In the genomic region with DNA sequence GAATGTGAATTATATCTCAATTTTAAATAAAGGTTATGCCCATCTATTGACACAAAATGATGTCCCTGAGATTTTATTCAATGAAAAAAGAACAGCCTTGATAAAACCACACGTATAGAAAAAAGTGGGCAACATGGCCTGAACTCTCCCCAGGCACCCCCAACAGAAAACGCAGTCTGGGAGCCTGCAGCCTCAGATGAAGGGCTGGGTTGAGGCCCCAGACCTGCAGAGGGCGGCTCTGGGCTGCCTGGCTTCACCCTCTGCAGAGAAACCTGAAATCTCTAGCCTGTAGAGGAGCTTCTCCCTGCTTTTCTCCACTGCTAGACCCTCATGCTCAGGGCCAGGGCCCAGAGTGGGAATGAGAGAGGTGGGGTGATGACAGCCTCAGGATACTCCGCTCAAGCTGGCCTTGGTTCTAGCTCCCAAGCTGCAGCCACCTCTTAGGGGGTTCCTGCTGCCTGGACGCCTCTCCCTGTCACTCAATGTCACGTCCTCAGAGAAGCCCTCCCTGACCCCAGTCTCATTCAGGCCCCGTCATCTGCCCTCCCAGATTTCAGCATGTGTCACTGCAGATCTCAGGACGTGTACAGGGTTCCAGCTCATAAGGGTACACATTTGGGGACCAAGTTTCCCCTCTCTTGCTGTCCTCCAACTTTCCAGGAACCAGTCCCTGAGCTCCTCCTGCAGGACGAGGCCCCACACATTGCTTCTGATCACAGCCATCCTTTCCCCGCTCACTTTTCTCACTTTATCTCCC, we compare ENCODE assay signal across 1 cellular context.
TF ChIP-seq lines count a peak whose summit lies in the region.

No MANE protein-coding gene starts in this region.

TF ChIP-seq in HepG2, 621 proteins besides CTCF, POLR2A, EP300 and RAD21 (continues in another document):
- TF ChIP-seq, protein P1, sequence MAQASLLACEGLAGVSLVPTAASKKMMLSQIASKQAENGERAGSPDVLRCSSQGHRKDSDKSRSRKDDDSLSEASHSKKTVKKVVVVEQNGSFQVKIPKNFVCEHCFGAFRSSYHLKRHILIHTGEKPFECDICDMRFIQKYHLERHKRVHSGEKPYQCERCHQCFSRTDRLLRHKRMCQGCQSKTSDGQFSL (CRISPR knock-in tag; IDR thresholded peaks at IDR 0.05): peak; percentile 71; the same call in 1 of the 2 replicates
- TF ChIP-seq JDP2 (CRISPR knock-in tag; IDR thresholded peaks at IDR 0.05; ENCODE audit: borderline replicate concordance): no peak
- TF ChIP-seq RBM22 (optimal IDR thresholded peaks at IDR 0.05; ENCODE audit: low read length): no peak
- TF ChIP-seq, protein P2, sequence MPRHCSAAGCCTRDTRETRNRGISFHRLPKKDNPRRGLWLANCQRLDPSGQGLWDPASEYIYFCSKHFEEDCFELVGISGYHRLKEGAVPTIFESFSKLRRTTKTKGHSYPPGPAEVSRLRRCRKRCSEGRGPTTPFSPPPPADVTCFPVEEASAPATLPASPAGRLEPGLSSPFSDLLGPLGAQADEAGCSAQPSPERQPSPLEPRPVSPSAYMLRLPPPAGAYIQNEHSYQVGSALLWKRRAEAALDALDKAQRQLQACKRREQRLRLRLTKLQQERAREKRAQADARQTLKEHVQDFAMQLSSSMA (CRISPR knock-in tag; IDR thresholded peaks at IDR 0.05): no peak
- TF ChIP-seq XBP1 (CRISPR knock-in tag; IDR thresholded peaks at IDR 0.05): no peak
- TF ChIP-seq FOXO1 (CRISPR knock-in tag; IDR thresholded peaks at IDR 0.05): no peak
- no peak for TF ChIP-seq GZF1 (CRISPR knock-in tag; IDR thresholded peaks at IDR 0.05)
- TF ChIP-seq LCORL (IDR thresholded peaks at IDR 0.05): no peak
- TF ChIP-seq LCORL (CRISPR knock-in tag; IDR thresholded peaks at IDR 0.05): 0 out of 2 replicates have a peak, but pooled peaks have one; percentile 7
- TF ChIP-seq YEATS2 (CRISPR knock-in tag; IDR thresholded peaks at IDR 0.05; ENCODE audit: borderline replicate concordance): no peak
- no peak for TF ChIP-seq DR1 (CRISPR knock-in tag; IDR thresholded peaks at IDR 0.05)
- TF ChIP-seq ZNF572 (CRISPR knock-in tag; IDR thresholded peaks at IDR 0.05): no peak
- TF ChIP-seq FOSL1 (CRISPR knock-in tag; IDR thresholded peaks at IDR 0.05; ENCODE audit: borderline replicate concordance): no peak
- 0 out of 2 replicates have a peak, but pooled peaks have one; percentile 29 for TF ChIP-seq PITX1 (CRISPR knock-in tag; IDR thresholded peaks at IDR 0.05)
- no peak; the same call in 1 of the 2 replicates for TF ChIP-seq ZMAT3 (CRISPR knock-in tag; conservative IDR thresholded peaks at IDR 0.05)
- TF ChIP-seq WIZ (CRISPR knock-in tag; IDR thresholded peaks at IDR 0.05): no peak
- no peak for TF ChIP-seq TCF12 (IDR thresholded peaks at IDR 0.05)
- peak; percentile 57; the same call in 1 of the 2 replicates for TF ChIP-seq TCF12 (CRISPR knock-in tag; IDR thresholded peaks at IDR 0.05)
- no peak for TF ChIP-seq ZBTB1 (CRISPR knock-in tag; IDR thresholded peaks at IDR 0.05; ENCODE audit: borderline replicate concordance)
- TF ChIP-seq YY1 (IDR thresholded peaks at IDR 0.05; ENCODE audit: insufficient read depth, insufficient replicate concordance, low read depth, low read length): peak; percentile 11
- TF ChIP-seq CC2D1A (CRISPR knock-in tag; IDR thresholded peaks at IDR 0.05): 0 out of 2 replicates have a peak, but pooled peaks have one; percentile 20
- no peak for TF ChIP-seq NBN (conservative IDR thresholded peaks at IDR 0.05)
- TF ChIP-seq ZNF17 (CRISPR knock-in tag; IDR thresholded peaks at IDR 0.05): no peak
- TF ChIP-seq TSC22D2 (CRISPR knock-in tag; IDR thresholded peaks at IDR 0.05; ENCODE audit: borderline replicate concordance): no peak
- TF ChIP-seq ZNF720 (CRISPR knock-in tag; IDR thresholded peaks at IDR 0.05): no peak
- TF ChIP-seq ZNF616 (CRISPR knock-in tag; IDR thresholded peaks at IDR 0.05; ENCODE audit: low read depth): no peak
- TF ChIP-seq, protein P3, sequence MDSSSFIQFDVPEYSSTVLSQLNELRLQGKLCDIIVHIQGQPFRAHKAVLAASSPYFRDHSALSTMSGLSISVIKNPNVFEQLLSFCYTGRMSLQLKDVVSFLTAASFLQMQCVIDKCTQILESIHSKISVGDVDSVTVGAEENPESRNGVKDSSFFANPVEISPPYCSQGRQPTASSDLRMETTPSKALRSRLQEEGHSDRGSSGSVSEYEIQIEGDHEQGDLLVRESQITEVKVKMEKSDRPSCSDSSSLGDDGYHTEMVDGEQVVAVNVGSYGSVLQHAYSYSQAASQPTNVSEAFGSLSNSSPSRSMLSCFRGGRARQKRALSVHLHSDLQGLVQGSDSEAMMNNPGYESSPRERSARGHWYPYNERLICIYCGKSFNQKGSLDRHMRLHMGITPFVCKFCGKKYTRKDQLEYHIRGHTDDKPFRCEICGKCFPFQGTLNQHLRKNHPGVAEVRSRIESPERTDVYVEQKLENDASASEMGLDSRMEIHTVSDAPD (CRISPR knock-in tag; IDR thresholded peaks at IDR 0.05): no peak
- TF ChIP-seq CCDC6 (CRISPR knock-in tag; IDR thresholded peaks at IDR 0.05): no peak
- TF ChIP-seq, protein P4, sequence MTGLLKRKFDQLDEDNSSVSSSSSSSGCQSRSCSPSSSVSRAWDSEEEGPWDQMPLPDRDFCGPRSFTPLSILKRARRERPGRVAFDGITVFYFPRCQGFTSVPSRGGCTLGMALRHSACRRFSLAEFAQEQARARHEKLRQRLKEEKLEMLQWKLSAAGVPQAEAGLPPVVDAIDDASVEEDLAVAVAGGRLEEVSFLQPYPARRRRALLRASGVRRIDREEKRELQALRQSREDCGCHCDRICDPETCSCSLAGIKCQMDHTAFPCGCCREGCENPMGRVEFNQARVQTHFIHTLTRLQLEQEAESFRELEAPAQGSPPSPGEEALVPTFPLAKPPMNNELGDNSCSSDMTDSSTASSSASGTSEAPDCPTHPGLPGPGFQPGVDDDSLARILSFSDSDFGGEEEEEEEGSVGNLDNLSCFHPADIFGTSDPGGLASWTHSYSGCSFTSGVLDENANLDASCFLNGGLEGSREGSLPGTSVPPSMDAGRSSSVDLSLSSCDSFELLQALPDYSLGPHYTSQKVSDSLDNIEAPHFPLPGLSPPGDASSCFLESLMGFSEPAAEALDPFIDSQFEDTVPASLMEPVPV (CRISPR knock-in tag; IDR thresholded peaks at IDR 0.05): no peak
- no peak for TF ChIP-seq ZNF619 (CRISPR knock-in tag; IDR thresholded peaks at IDR 0.05)
- TF ChIP-seq, protein P5, sequence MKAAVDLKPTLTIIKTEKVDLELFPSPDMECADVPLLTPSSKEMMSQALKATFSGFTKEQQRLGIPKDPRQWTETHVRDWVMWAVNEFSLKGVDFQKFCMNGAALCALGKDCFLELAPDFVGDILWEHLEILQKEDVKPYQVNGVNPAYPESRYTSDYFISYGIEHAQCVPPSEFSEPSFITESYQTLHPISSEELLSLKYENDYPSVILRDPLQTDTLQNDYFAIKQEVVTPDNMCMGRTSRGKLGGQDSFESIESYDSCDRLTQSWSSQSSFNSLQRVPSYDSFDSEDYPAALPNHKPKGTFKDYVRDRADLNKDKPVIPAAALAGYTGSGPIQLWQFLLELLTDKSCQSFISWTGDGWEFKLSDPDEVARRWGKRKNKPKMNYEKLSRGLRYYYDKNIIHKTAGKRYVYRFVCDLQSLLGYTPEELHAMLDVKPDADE (CRISPR knock-in tag; IDR thresholded peaks at IDR 0.05): no peak
- TF ChIP-seq, protein P6, sequence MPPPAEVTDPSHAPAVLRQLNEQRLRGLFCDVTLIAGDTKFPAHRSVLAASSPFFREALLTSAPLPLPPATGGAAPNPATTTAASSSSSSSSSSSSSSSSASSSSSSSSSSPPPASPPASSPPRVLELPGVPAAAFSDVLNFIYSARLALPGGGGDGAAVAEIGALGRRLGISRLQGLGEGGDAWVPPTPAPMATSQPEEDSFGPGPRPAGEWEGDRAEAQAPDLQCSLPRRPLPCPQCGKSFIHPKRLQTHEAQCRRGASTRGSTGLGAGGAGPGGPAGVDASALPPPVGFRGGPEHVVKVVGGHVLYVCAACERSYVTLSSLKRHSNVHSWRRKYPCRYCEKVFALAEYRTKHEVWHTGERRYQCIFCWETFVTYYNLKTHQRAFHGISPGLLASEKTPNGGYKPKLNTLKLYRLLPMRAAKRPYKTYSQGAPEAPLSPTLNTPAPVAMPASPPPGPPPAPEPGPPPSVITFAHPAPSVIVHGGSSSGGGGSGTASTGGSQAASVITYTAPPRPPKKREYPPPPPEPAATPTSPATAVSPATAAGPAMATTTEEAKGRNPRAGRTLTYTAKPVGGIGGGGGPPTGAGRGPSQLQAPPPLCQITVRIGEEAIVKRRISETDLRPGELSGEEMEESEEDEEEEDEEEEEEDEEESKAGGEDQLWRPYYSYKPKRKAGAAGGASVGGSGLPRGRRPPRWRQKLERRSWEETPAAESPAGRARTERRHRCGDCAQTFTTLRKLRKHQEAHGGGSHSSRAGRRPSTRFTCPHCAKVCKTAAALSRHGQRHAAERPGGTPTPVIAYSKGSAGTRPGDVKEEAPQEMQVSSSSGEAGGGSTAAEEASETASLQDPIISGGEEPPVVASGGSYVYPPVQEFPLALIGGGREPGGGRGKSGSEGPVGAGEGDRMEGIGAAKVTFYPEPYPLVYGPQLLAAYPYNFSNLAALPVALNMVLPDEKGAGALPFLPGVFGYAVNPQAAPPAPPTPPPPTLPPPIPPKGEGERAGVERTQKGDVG (CRISPR knock-in tag; IDR thresholded peaks at IDR 0.05; ENCODE audit: borderline replicate concordance): no peak
- TF ChIP-seq HMG20A (CRISPR knock-in tag; IDR thresholded peaks at IDR 0.05; ENCODE audit: borderline replicate concordance): no peak
- TF ChIP-seq IRX3 (CRISPR knock-in tag; IDR thresholded peaks at IDR 0.05; ENCODE audit: borderline replicate concordance, low read depth): no peak
- no peak for TF ChIP-seq ZNF724P (CRISPR knock-in tag; IDR thresholded peaks at IDR 0.05; ENCODE audit: borderline replicate concordance)
- peak; percentile 58; the same call in 1 of the 2 replicates for TF ChIP-seq POLR2AphosphoS5 (IDR thresholded peaks at IDR 0.05; ENCODE audit: low read depth, low read length)
- TF ChIP-seq TOPORS (CRISPR knock-in tag; IDR thresholded peaks at IDR 0.05): no peak
- TF ChIP-seq NPAS2 (CRISPR knock-in tag; IDR thresholded peaks at IDR 0.05; ENCODE audit: borderline replicate concordance): no peak
- TF ChIP-seq CHCHD3 (CRISPR knock-in tag; IDR thresholded peaks at IDR 0.05): no peak
- TF ChIP-seq, protein P7, sequence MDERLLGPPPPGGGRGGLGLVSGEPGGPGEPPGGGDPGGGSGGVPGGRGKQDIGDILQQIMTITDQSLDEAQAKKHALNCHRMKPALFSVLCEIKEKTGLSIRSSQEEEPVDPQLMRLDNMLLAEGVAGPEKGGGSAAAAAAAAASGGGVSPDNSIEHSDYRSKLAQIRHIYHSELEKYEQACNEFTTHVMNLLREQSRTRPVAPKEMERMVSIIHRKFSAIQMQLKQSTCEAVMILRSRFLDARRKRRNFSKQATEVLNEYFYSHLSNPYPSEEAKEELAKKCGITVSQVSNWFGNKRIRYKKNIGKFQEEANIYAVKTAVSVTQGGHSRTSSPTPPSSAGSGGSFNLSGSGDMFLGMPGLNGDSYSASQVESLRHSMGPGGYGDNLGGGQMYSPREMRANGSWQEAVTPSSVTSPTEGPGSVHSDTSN (CRISPR knock-in tag; IDR thresholded peaks at IDR 0.05): 0 out of 2 replicates have a peak, but pooled peaks have one; percentile 43
- TF ChIP-seq EHMT2 (IDR thresholded peaks at IDR 0.05; ENCODE audit: borderline replicate concordance, low read depth, low read length): no peak
- TF ChIP-seq, protein P8, sequence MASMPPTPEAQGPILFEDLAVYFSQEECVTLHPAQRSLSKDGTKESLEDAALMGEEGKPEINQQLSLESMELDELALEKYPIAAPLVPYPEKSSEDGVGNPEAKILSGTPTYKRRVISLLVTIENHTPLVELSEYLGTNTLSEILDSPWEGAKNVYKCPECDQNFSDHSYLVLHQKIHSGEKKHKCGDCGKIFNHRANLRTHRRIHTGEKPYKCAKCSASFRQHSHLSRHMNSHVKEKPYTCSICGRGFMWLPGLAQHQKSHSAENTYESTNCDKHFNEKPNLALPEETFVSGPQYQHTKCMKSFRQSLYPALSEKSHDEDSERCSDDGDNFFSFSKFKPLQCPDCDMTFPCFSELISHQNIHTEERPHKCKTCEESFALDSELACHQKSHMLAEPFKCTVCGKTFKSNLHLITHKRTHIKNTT (CRISPR knock-in tag; IDR thresholded peaks at IDR 0.05): no peak
- no peak for TF ChIP-seq ZMYM4 (CRISPR knock-in tag; IDR thresholded peaks at IDR 0.05)
- TF ChIP-seq ZNF577 (CRISPR knock-in tag; IDR thresholded peaks at IDR 0.05; ENCODE audit: borderline replicate concordance, low read depth): no peak
- TF ChIP-seq GPN1 (CRISPR knock-in tag; IDR thresholded peaks at IDR 0.05; ENCODE audit: borderline replicate concordance): no peak
- TF ChIP-seq, protein P9, sequence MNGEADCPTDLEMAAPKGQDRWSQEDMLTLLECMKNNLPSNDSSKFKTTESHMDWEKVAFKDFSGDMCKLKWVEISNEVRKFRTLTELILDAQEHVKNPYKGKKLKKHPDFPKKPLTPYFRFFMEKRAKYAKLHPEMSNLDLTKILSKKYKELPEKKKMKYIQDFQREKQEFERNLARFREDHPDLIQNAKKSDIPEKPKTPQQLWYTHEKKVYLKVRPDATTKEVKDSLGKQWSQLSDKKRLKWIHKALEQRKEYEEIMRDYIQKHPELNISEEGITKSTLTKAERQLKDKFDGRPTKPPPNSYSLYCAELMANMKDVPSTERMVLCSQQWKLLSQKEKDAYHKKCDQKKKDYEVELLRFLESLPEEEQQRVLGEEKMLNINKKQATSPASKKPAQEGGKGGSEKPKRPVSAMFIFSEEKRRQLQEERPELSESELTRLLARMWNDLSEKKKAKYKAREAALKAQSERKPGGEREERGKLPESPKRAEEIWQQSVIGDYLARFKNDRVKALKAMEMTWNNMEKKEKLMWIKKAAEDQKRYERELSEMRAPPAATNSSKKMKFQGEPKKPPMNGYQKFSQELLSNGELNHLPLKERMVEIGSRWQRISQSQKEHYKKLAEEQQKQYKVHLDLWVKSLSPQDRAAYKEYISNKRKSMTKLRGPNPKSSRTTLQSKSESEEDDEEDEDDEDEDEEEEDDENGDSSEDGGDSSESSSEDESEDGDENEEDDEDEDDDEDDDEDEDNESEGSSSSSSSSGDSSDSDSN (CRISPR knock-in tag; IDR thresholded peaks at IDR 0.05): peak; percentile 38
- TF ChIP-seq, protein P10, sequence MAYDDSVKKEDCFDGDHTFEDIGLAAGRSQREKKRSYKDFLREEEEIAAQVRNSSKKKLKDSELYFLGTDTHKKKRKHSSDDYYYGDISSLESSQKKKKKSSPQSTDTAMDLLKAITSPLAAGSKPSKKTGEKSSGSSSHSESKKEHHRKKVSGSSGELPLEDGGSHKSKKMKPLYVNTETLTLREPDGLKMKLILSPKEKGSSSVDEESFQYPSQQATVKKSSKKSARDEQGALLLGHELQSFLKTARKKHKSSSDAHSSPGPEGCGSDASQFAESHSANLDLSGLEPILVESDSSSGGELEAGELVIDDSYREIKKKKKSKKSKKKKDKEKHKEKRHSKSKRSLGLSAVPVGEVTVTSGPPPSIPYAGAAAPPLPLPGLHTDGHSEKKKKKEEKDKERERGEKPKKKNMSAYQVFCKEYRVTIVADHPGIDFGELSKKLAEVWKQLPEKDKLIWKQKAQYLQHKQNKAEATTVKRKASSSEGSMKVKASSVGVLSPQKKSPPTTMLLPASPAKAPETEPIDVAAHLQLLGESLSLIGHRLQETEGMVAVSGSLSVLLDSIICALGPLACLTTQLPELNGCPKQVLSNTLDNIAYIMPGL (CRISPR knock-in tag; IDR thresholded peaks at IDR 0.05; ENCODE audit: borderline replicate concordance in 1 of 2, low read depth in 1 of 2): peak in 1 of 2 experiments; percentile 7; a peak in 2 of 4 replicates
- TF ChIP-seq REXO4 (CRISPR knock-in tag; IDR thresholded peaks at IDR 0.05; ENCODE audit: borderline replicate concordance): no peak
